ENCODE assay signal across 20 cellular contexts in the genomic region with DNA sequence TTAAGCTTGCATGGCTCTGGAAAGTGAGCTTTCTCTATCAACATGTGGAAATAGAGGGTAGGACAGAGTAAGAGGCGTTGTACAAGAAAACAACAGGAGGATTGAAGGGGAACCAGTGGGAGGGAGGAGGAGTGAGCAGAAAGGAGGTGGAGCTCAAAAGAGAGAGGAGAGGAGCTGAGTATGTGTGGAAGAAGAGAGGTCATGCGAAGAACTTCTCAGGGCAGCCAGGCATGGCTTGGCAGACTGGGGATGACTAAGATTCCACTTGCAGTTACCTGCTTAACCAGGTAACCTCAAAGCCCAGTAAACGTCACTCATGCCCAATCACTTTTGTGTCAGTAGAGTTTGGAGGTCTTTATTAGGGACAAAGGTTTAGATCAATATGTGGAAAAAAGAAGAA.
DNase-seq lines count a peak whose midpoint lies in the region; ATAC-seq, FAIRE-seq and TF ChIP-seq lines count a peak whose summit lies in the region.
"Had no signal": no experiment of that assay in that cellular context is flagged by ENCODE, and none has a peak within 500 bp of the region (broad histone marks: within the 10 kb centered on the region; RNA-seq: fewer than 3 reads in every experiment).

No MANE protein-coding gene starts in this region.

- H3K4me1 ChIP-seq in GM12878 (ENCODE audit: control insufficient read depth, insufficient read depth, low read length): peaks cover 5% of the 10 kb centered on the region; the same call in 1 of the 2 replicates
- no peaks in the 10 kb centered on the region for H3K4me1 ChIP-seq in aorta (ENCODE audit: control insufficient read depth in 1 of 2, insufficient read depth in 2 of 2, low read length in 2 of 2)
- no peaks in the 10 kb centered on the region for H3K4me1 ChIP-seq in gastroesophageal sphincter
- H3K4me1 ChIP-seq: HAP-1 had no signal

- RAD21 ChIA-PET in GM12878 (lab: Charles Lee; ENCODE audit: unreplicated experiment): interaction anchor here (0.7 to 2.3 kb wide), 3 partner anchors 17 to 31 kb away, joined by 4 to 13 read pairs (median 5); no protein-coding TSS in a partner anchor

- intact Hi-C loops in GM12878 (cut with micrococcal nuclease; ENCODE audit: unreplicated experiment) (no loop called here), aorta (cut with DNase I) (no loop called here)

- FAIRE-seq in GM18507 (lab: Jason Lieb, UNC) (peak; percentile 47), GM12878 (lab: Jason Lieb, UNC) (peak; percentile 27)

- TF ChIP-seq EP300 in GM12878 (IDR thresholded peaks at IDR 0.05; ENCODE audit: borderline replicate concordance in 1 of 2, control insufficient read depth in 1 of 2, low read depth in 2 of 2, low read length in 2 of 2): no peak
- TF ChIP-seq EP300 in gastroesophageal sphincter (IDR thresholded peaks at IDR 0.05): no peak

- H3K9ac ChIP-seq in GM12878 (ENCODE audit: control insufficient read depth, insufficient read depth, low read length): no peak overlapping the region

- H3K36me3 ChIP-seq in GM12878 (ENCODE audit: control insufficient read depth in 2 of 2, insufficient read depth in 2 of 2, low read length in 1 of 2) (no peaks in the 10 kb centered on the region), aorta (ENCODE audit: control insufficient read depth in 1 of 2, insufficient read depth in 2 of 2, low read length in 1 of 2) (no peaks in the 10 kb centered on the region), gastroesophageal sphincter (no peaks in the 10 kb centered on the region)
- H3K36me3 ChIP-seq: HAP-1, SJCRH30 had no signal

- in situ Hi-C loops in Caki2 (cut with HindIII; ENCODE audit: low pct_unique_long_range_greater_than_20kb, low sequenced_read_pairs) (no loop called here), GM12878 (cut with MboI) (no loop called here)

- no peak overlapping the region for H3K4me2 ChIP-seq in GM12878 (ENCODE audit: control insufficient read depth, insufficient read depth)

- no peaks in the 10 kb centered on the region for H3K27me3 ChIP-seq in GM12878 (replicated peaks in 1 of 2; ENCODE audit: control insufficient read depth in 2 of 2, insufficient read depth in 2 of 2, low read length in 1 of 2)
- no peaks in the 10 kb centered on the region for H3K27me3 ChIP-seq in aorta (ENCODE audit: control insufficient read depth in 1 of 2, insufficient read depth in 2 of 2, low read length in 1 of 2)
- no peaks in the 10 kb centered on the region for H3K27me3 ChIP-seq in gastroesophageal sphincter
- H3K27me3 ChIP-seq: SJCRH30 had no signal

- peaks cover 13% of the 10 kb centered on the region; the same call in 2 of the 3 replicates for H3K9me3 ChIP-seq in GM12878 (replicated peaks; ENCODE audit: control insufficient read depth, insufficient read depth, low read length)
- H3K9me3 ChIP-seq in aorta (ENCODE audit: control insufficient read depth, low read length): no peaks in the 10 kb centered on the region
- peaks cover 0 to 6% (median 0%) of the 10 kb centered on the region in 3 donors for H3K9me3 ChIP-seq in gastroesophageal sphincter
- H3K9me3 ChIP-seq: HAP-1 had no signal

- H3K27ac ChIP-seq in GM12878 (ENCODE audit: control insufficient read depth, insufficient read depth) (no peak overlapping the region), aorta (ENCODE audit: low read depth in 1 of 2, low read length in 2 of 2) (no peak overlapping the region), gastroesophageal sphincter (no peak overlapping the region)
- H3K27ac ChIP-seq: SJCRH30 had no signal

- 10% methylated on average over 3 of the region's 3 CpGs for WGBS in GM12878 (ENCODE audit: insufficient coverage, insufficient replicate concordance, low lambda C conversion rate, missing lambda C conversion rate)
- WGBS in aorta, 2 donors: 98 to 99% methylated on average over 3 of the region's 3 CpGs
- 96 to 100% methylated on average over 2 to 3 of the region's 3 CpGs for WGBS in gastroesophageal sphincter (ENCODE audit: low coverage in 1 of 2), 2 donors

- BruUV-seq in GM12878 (replicated peaks; lab: Mats Ljungman, UMichigan): no TSS peak

- SMC1A ChIA-PET in GM12878 (lab: Charles Lee; ENCODE audit: uncharacterized antibody, unreplicated experiment): interaction anchor here (1.1 to 2.4 kb wide), 6 partner anchors 17 to 66 kb away, joined by 3 to 12 read pairs (median 4); no protein-coding TSS in a partner anchor

- ATAC-seq in GM12878: peak; percentile 88
- ATAC-seq in aorta (ENCODE audit: low FRiP score): no peak
- no peak for ATAC-seq in HG02588 (IDR thresholded peaks at IDR 0.05; ENCODE audit: unreplicated experiment)
- ATAC-seq in gastroesophageal sphincter: no peak
- ATAC-seq in GM18498 (IDR thresholded peaks at IDR 0.05; ENCODE audit: unreplicated experiment): no peak

- CTCF ChIA-PET in GM12878 (lab: Yijun Ruan, JAX): interaction anchor here (0.7 to 1.5 kb wide), 4 partner anchors 13 to 83 kb away, joined by 3 to 4 read pairs (median 3); no protein-coding TSS in a partner anchor

- DNase-seq in Caki2 (ENCODE audit: low read depth) (peak; percentile 50), GM18507 (ENCODE audit: extremely low spot score, insufficient read length, low read depth) (no peak), GM12878 (ENCODE audit: low read depth, low spot score) (no peak), kidney glomerular epithelial cell (lab: John Stamatoyannopoulos, UW) (peak; percentile 59), aorta (no peak)
- DNase-seq: C1 segment of cervical spinal cord; EL; KBM-7; NCI-H1417 treated with DMSO at 0.1 percent for 48 hours; NCI-H2029 treated with DMSO at 0.1 percent for 48 hours; NCI-H2171 treated with DMSO at 0.1 percent for 48 hours; NCI-H446 treated with DMSO at 0.1 percent for 48 hours; NK-92 treated with Interleukin-12 subunit alpha and Interleukin-12 subunit beta, amount 100 ng/mL, for 24 hours; OCI-M1; RPMI8226; SJCRH30 had no signal

- H3K4me3 ChIP-seq in GM12878 (no peak overlapping the region), aorta (ENCODE audit: low read length in 2 of 2) (no peak overlapping the region), gastroesophageal sphincter (no peak overlapping the region)
- H3K4me3 ChIP-seq: HAP-1, SJCRH30 had no signal

- TF ChIP-seq POLR2A in GM12878 (IDR thresholded peaks at IDR 0.05; ENCODE audit: low read depth, low read length): no peak
- TF ChIP-seq POLR2A in gastroesophageal sphincter (IDR thresholded peaks at IDR 0.05): no peak

- H4K20me1 ChIP-seq in GM12878 (ENCODE audit: control insufficient read depth, insufficient read depth): no peaks in the 10 kb centered on the region

- POLR2A ChIA-PET in GM12878 (lab: Charles Lee): no interaction called here

- TF ChIP-seq RAD21 in GM12878 (IDR thresholded peaks at IDR 0.05; ENCODE audit: insufficient read depth, low read depth, low read length): no peak

- H2AFZ ChIP-seq in GM12878 (ENCODE audit: control insufficient read depth, low read depth, low read length): no peak overlapping the region

- TF ChIP-seq CTCF in GM12878 (IDR thresholded peaks at IDR 0.05 in 2 of 3, conservative IDR thresholded peaks at IDR 0.05 in 1 of 3; ENCODE audit: control insufficient read depth in 2 of 3, extremely low read depth in 1 of 3, insufficient read depth in 1 of 3, low read depth in 3 of 3, low read length in 3 of 3): no peak
- TF ChIP-seq CTCF in gastroesophageal sphincter (IDR thresholded peaks at IDR 0.05): no peak

- H3K79me2 ChIP-seq in GM12878 (ENCODE audit: control insufficient read depth, insufficient read depth, low read length): no peaks in the 10 kb centered on the region

TF ChIP-seq in GM12878, 131 proteins besides CTCF, POLR2A, EP300 and RAD21:
- TF ChIP-seq PAX5 (IDR thresholded peaks at IDR 0.05; ENCODE audit: borderline replicate concordance, low read depth, low read length) (peak; percentile 46; the same call in 1 of the 2 replicates), ZZZ3 (IDR thresholded peaks at IDR 0.05; ENCODE audit: control insufficient read depth, insufficient read length, low read depth) (no peak)

Comparison
In these comparisons a context has a peak if more than half of its experiments do, and no peak if none do; other contexts are left out.
1. DNase-seq: peak in Caki2 (single experiment) and kidney glomerular epithelial cell (single experiment); none in GM18507 (single experiment), GM12878 (single experiment) and aorta (0 of 2).